Comparison of ENCODE assay signal across 15 cellular contexts in genomic region chr9:4566806-4567205, GRCh38.
DNase-seq lines count a peak whose midpoint lies in the region; ATAC-seq lines count a peak whose summit lies in the region.
"Had no signal": no experiment of that assay in that cellular context is flagged by ENCODE, and none has a peak within 500 bp of the region (broad histone marks: within the 10 kb centered on the region; RNA-seq: fewer than 3 reads in every experiment).

No MANE protein-coding gene starts in this region.

- peaks cover 3% of the 10 kb centered on the region for H3K36me3 Mint-ChIP-seq in effector memory CD8-positive, alpha-beta T cell (ENCODE audit: insufficient read depth)
- H3K36me3 Mint-ChIP-seq: CD14-positive monocyte; CD8-positive, alpha-beta T cell had no signal

- peak overlapping the region; percentile 30 to 50 for H3K27ac Mint-ChIP-seq in effector memory CD8-positive, alpha-beta T cell
- H3K27ac Mint-ChIP-seq: CD14-positive monocyte; CD8-positive, alpha-beta T cell had no signal

- H3K4me1 Mint-ChIP-seq in effector memory CD8-positive, alpha-beta T cell (ENCODE audit: low read depth in 2 of 2), result peaks cover 12% of the 10 kb centered on the region in 2 donors
- H3K4me1 Mint-ChIP-seq: CD14-positive monocyte had no signal

- peak; percentile 1 for DNase-seq in RPMI7951 (ENCODE audit: low read depth)
- DNase-seq in effector memory CD8-positive, alpha-beta T cell, result no peak
- peak; percentile 15 for DNase-seq in midbrain (lab: John Stamatoyannopoulos, UW)
- peak; percentile 41 for DNase-seq in superior temporal gyrus (ENCODE audit: extremely low spot score)
- no peak for DNase-seq in stimulated activated naive CD4-positive, alpha-beta T cell treated with Interleukin-2 at 50 U/mL for 16 hours (lab: John Stamatoyannopoulos, UW)
- no peak for DNase-seq in NCI-H146 treated with DMSO at 0.1 percent for 48 hours (lab: John Stamatoyannopoulos, UW; ENCODE audit: unreplicated experiment)
- DNase-seq in NCI-H82 (lab: John Stamatoyannopoulos, UW), result no peak
- DNase-seq: BE2C; CD8-positive, alpha-beta T cell; COR-L47; DMS153; DND-41; GDM1 had no signal

- no peak for ATAC-seq in effector memory CD8-positive, alpha-beta T cell (replicated peaks)
- ATAC-seq: CD8-positive, alpha-beta T cell; HCT116 had no signal

- H3K4me3 Mint-ChIP-seq in effector memory CD8-positive, alpha-beta T cell, result no peak overlapping the region
- H3K4me3 Mint-ChIP-seq: CD8-positive, alpha-beta T cell had no signal

- no peaks in the 10 kb centered on the region for H3K9me3 Mint-ChIP-seq in effector memory CD8-positive, alpha-beta T cell

- no peaks in the 10 kb centered on the region for H3K27me3 Mint-ChIP-seq in effector memory CD8-positive, alpha-beta T cell

Comparison
In these comparisons a context has a peak if more than half of its experiments do, and no peak if none do; other contexts are left out.
1. DNase-seq: peak in RPMI7951 (single experiment), midbrain (single experiment) and superior temporal gyrus (single experiment); none in effector memory CD8-positive, alpha-beta T cell (0 of 3), stimulated activated naive CD4-positive, alpha-beta T cell treated with Interleukin-2 at 50 U/mL for 16 hours (single experiment), NCI-H146 treated with DMSO at 0.1 percent for 48 hours (single experiment) and NCI-H82 (single experiment).